ENCODE assay signal across 8 cellular contexts in genomic region chr14:29222671-29223268, GRCh38.
DNase-seq lines count a peak whose midpoint lies in the region; ATAC-seq, FAIRE-seq and TF ChIP-seq lines count a peak whose summit lies in the region.
"Had no signal": no experiment of that assay in that cellular context is flagged by ENCODE, and none has a peak within 500 bp of the region (broad histone marks: within the 10 kb centered on the region; RNA-seq: fewer than 3 reads in every experiment).

No MANE protein-coding gene starts in this region.

- H3K27me3 ChIP-seq in K562 (ENCODE audit: control insufficient read depth in 2 of 2, insufficient read depth in 2 of 2, low read length in 2 of 2) (no peaks in the 10 kb centered on the region), neural progenitor cell (no peaks in the 10 kb centered on the region)

- H3K4me1 Mint-ChIP-seq in neural progenitor cell: peaks cover 18% of the 10 kb centered on the region
- no peaks in the 10 kb centered on the region for H3K4me1 Mint-ChIP-seq in effector memory CD8-positive, alpha-beta T cell (ENCODE audit: low read depth in 2 of 2)

- H2AFZ ChIP-seq in K562 (ENCODE audit: low read depth, low read length): no peak overlapping the region
- no peak overlapping the region for H2AFZ ChIP-seq in neural progenitor cell (replicated peaks)

- H3K4me1 ChIP-seq in K562 (replicated peaks in 1 of 2; ENCODE audit: control insufficient read depth in 2 of 2, insufficient read depth in 2 of 2, low read length in 2 of 2): no peaks in the 10 kb centered on the region
- H3K4me1 ChIP-seq in neural progenitor cell: no peaks in the 10 kb centered on the region

- ATAC-seq in K562 (no peak), HG03439 (IDR thresholded peaks at IDR 0.05; ENCODE audit: unreplicated experiment) (no peak), HG03378 (IDR thresholded peaks at IDR 0.05; ENCODE audit: unreplicated experiment) (no peak)
- ATAC-seq in effector memory CD8-positive, alpha-beta T cell (replicated peaks): no peak

- intact Hi-C loops in K562 (cut with micrococcal nuclease): loop anchor here (1.0 kb wide), 1 partner anchor 468 kb away; no protein-coding TSS in a partner anchor

- H3K79me2 ChIP-seq in K562 (ENCODE audit: control insufficient read depth, insufficient read depth, low read length): no peaks in the 10 kb centered on the region
- no peaks in the 10 kb centered on the region for H3K79me2 ChIP-seq in neural progenitor cell (ENCODE audit: low read depth)

- TF ChIP-seq CTCF in GM12875 (IDR thresholded peaks at IDR 0.05; ENCODE audit: borderline replicate concordance, insufficient read depth, low read depth, low read length) (0 out of 2 replicates have a peak, but pooled peaks have one; percentile 30), K562 (IDR thresholded peaks at IDR 0.05 in 2 of 3, conservative IDR thresholded peaks at IDR 0.05 in 1 of 3; ENCODE audit: insufficient read depth in 2 of 3, low read depth in 1 of 3, low read length in 3 of 3) (peak; percentile 14 to 40 (median 29); a peak in 2 of 6 replicates), neural progenitor cell (IDR thresholded peaks at IDR 0.05) (peak; percentile 43)

- no peak for TF ChIP-seq EP300 in K562 (IDR thresholded peaks at IDR 0.05; ENCODE audit: low read length)

- no peaks in the 10 kb centered on the region for H3K9me3 ChIP-seq in K562 (replicated peaks; ENCODE audit: control insufficient read depth, insufficient read depth, low read depth, low read length)
- no peaks in the 10 kb centered on the region for H3K9me3 ChIP-seq in neural progenitor cell (ENCODE audit: low read depth)

- in situ Hi-C loops in K562 (cut with MboI): loop anchor here (25.0 kb wide), 1 partner anchor 460 kb away; the partner anchor contains the start of gene FOXG1

- no peak for FAIRE-seq in K562 (lab: Jason Lieb, UNC)
- FAIRE-seq: TTC549 had no signal

- POLR2A ChIA-PET in K562 (lab: Yijun Ruan, JAX): no interaction called here

- H3K27ac ChIP-seq in K562 (ENCODE audit: extremely low read depth, low read depth, low read length) (no peak overlapping the region), neural progenitor cell (no peak overlapping the region)

- 0% methylated on average over 7 of the region's 7 CpGs for WGBS in K562 (ENCODE audit: insufficient coverage, low coverage, missing lambda C conversion rate)

- no peak for TF ChIP-seq POLR2A in K562 (conservative IDR thresholded peaks at IDR 0.05)

- no peak overlapping the region for H3K4me3 Mint-ChIP-seq in neural progenitor cell
- H3K4me3 Mint-ChIP-seq in effector memory CD8-positive, alpha-beta T cell: no peak overlapping the region

- H3F3A ChIP-seq in neural progenitor cell (ENCODE audit: low read depth): no peaks in the 10 kb centered on the region

- H3K9me3 Mint-ChIP-seq in neural progenitor cell: no peaks in the 10 kb centered on the region
- H3K9me3 Mint-ChIP-seq in effector memory CD8-positive, alpha-beta T cell: peaks cover 3 to 6% of the 10 kb centered on the region in 2 donors

- no peaks in the 10 kb centered on the region for H3K36me3 Mint-ChIP-seq in neural progenitor cell
- H3K36me3 Mint-ChIP-seq in effector memory CD8-positive, alpha-beta T cell (ENCODE audit: insufficient read depth): no peaks in the 10 kb centered on the region

- peaks cover 12% of the 10 kb centered on the region for H3K27me3 Mint-ChIP-seq in neural progenitor cell (ENCODE audit: insufficient read depth, low read depth)
- H3K27me3 Mint-ChIP-seq in effector memory CD8-positive, alpha-beta T cell: no peaks in the 10 kb centered on the region

- no peaks in the 10 kb centered on the region for H3K9me1 ChIP-seq in K562 (ENCODE audit: control insufficient read depth, insufficient read depth, low read length)

- H4K20me1 ChIP-seq in K562 (replicated peaks; ENCODE audit: control insufficient read depth, insufficient read depth, low read length) (no peaks in the 10 kb centered on the region), neural progenitor cell (ENCODE audit: low read depth) (no peaks in the 10 kb centered on the region)

- H3K36me3 ChIP-seq in K562 (ENCODE audit: control insufficient read depth, insufficient read depth, low read length) (no peaks in the 10 kb centered on the region), neural progenitor cell (peaks cover under 1% of the 10 kb centered on the region)

- H3K27ac Mint-ChIP-seq in neural progenitor cell: no peak overlapping the region
- no peak overlapping the region for H3K27ac Mint-ChIP-seq in effector memory CD8-positive, alpha-beta T cell

- no peak overlapping the region for H3K4me3 ChIP-seq in GM12875 (ENCODE audit: low read depth, low read length)
- H3K4me3 ChIP-seq in K562: no peak overlapping the region
- H3K4me3 ChIP-seq in neural progenitor cell: no peak overlapping the region

- H3K9ac ChIP-seq in K562 (ENCODE audit: insufficient read depth in 1 of 2, low read depth in 2 of 2, low read length in 2 of 2) (no peak overlapping the region), neural progenitor cell (no peak overlapping the region)

- no TSS peak for BruUV-seq in K562 (replicated peaks; lab: Mats Ljungman, UMichigan)

- peak; percentile 33 to 49; a peak in 2 of 4 replicates for TF ChIP-seq RAD21 in K562 (CRISPR knock-in tag; conservative IDR thresholded peaks at IDR 0.05 in 1 of 2, IDR thresholded peaks at IDR 0.05 in 1 of 2)

- CTCF ChIA-PET in K562 (lab: Yijun Ruan, JAX; ENCODE audit: low intra/inter-chr PET ratio): no interaction called here

- DNase-seq in NCI-H2081 (lab: John Stamatoyannopoulos, UW): peak; percentile 48 to 78
- DNase-seq in K562 (ENCODE audit: extremely low read depth in 1 of 4, low spot score in 3 of 4): peak in 1 of 4 experiments; percentile 15
- DNase-seq in neural progenitor cell (ENCODE audit: low spot score): no peak
- DNase-seq in effector memory CD8-positive, alpha-beta T cell: no peak

- H3K4me2 ChIP-seq in K562 (ENCODE audit: insufficient read depth, low read length) (no peak overlapping the region), neural progenitor cell (no peak overlapping the region)

TF ChIP-seq in K562, 482 proteins besides CTCF, POLR2A, EP300 and RAD21:
- TF ChIP-seq AFF4 (CRISPR knock-in tag; IDR thresholded peaks at IDR 0.05): no peak
- no peak for TF ChIP-seq TCF7L2 (IDR thresholded peaks at IDR 0.05; ENCODE audit: low read depth, low read length)
- TF ChIP-seq ARID1B (IDR thresholded peaks at IDR 0.05): no peak
- no peak for TF ChIP-seq BMI1 (IDR thresholded peaks at IDR 0.05; ENCODE audit: low read length)
- no peak for TF ChIP-seq PHTF2 (CRISPR knock-in tag; IDR thresholded peaks at IDR 0.05)
- no peak for TF ChIP-seq ZNF830 (CRISPR knock-in tag; IDR thresholded peaks at IDR 0.05)
TF ChIP-seq in K562: peak in this region for 0.

Comparison
In these comparisons a context has a peak if more than half of its experiments do, and no peak if none do; other contexts are left out.
1. DNase-seq: peak in NCI-H2081 (2 of 2); none in neural progenitor cell (single experiment) and effector memory CD8-positive, alpha-beta T cell (0 of 3).
2. Peak in every context shown above with its lines, with median percentiles within 50 percentile points of each other: CTCF ChIP-seq.